8 cellular contexts compared by ENCODE assay signal in genomic region chrX:65697915-65698796, GRCh38. TPM values are rescaled to one million over a fixed set of nuclear protein-coding genes. Genes with fewer than 3 reads are reported as not detected.
DNase-seq lines count a peak whose midpoint lies in the region; ATAC-seq, FAIRE-seq and TF ChIP-seq lines count a peak whose summit lies in the region.

No MANE protein-coding gene starts in this region.

- TF ChIP-seq POLR2A in H54 (IDR thresholded peaks at IDR 0.05; ENCODE audit: low read depth, low read length): no peak

- intact Hi-C loops in left cardiac atrium (cut with DNase I): no loop called here

- FAIRE-seq in H54 (lab: Jason Lieb, UNC): no peak

- peak overlapping the region; percentile 71 to 84 for H3K4me3 Mint-ChIP-seq in activated T-cell treated with anti-CD3 and anti-CD28 coated beads, Interleukin-2, amount 50 U/mL, for 72 hours

- H3K9me3 Mint-ChIP-seq in activated T-cell treated with anti-CD3 and anti-CD28 coated beads, Interleukin-2, amount 50 U/mL, for 72 hours: no peaks in the 10 kb centered on the region

- DNase-seq in OCI-M1 (lab: John Stamatoyannopoulos, UW) (peak; percentile 86), left cardiac atrium (peak; percentile 72), H54 (ENCODE audit: insufficient read length, low spot score) (no peak), NCI-H187 treated with DMSO at 0.1 percent for 48 hours (lab: John Stamatoyannopoulos, UW) (no peak)
- peak; percentile 74 to 87 for DNase-seq in activated T-cell treated with anti-CD3 and anti-CD28 coated beads, Interleukin-2, amount 50 U/mL, for 72 hours
- peak; percentile 66 to 72 for DNase-seq in stimulated activated CD4-positive, alpha-beta T cell treated with anti-CD3 and anti-CD28 coated beads, Interleukin-2, amount 100 ng/mL, for 24 hours

- H3K27ac Mint-ChIP-seq in activated T-cell treated with anti-CD3 and anti-CD28 coated beads, Interleukin-2, amount 50 U/mL, for 72 hours: peak overlapping the region; percentile 97

- H3K36me3 Mint-ChIP-seq in activated T-cell treated with anti-CD3 and anti-CD28 coated beads, Interleukin-2, amount 50 U/mL, for 72 hours (ENCODE audit: insufficient read depth in 2 of 2): peaks cover 0 to 5% of the 10 kb centered on the region in 2 donors

- peak; percentile 44 for ATAC-seq in GM18499 (IDR thresholded peaks at IDR 0.05; ENCODE audit: insufficient read depth, unreplicated experiment)
- ATAC-seq in HG02885 (IDR thresholded peaks at IDR 0.05; ENCODE audit: poor library complexity, unreplicated experiment): peak; percentile 72
- ATAC-seq in activated T-cell treated with anti-CD3 and anti-CD28 coated beads, Interleukin-2, amount 50 U/mL, for 72 hours (replicated peaks in 1 of 2): peak; percentile 93 to 94
- peak; percentile 63 to 65 for ATAC-seq in left cardiac atrium

- peaks cover 100% of the 10 kb centered on the region for H3K4me1 Mint-ChIP-seq in activated T-cell treated with anti-CD3 and anti-CD28 coated beads, Interleukin-2, amount 50 U/mL, for 72 hours (ENCODE audit: low read depth)

- no peaks in the 10 kb centered on the region for H3K27me3 Mint-ChIP-seq in activated T-cell treated with anti-CD3 and anti-CD28 coated beads, Interleukin-2, amount 50 U/mL, for 72 hours (ENCODE audit: low read depth)

RNA-seq across cellular contexts. Expression of gene MSN, which starts 30.7 kb away (rescaled TPM):
- 100 to 1,000 TPM; 281 to 298 TPM for total RNA-seq in activated T-cell treated with anti-CD3 and anti-CD28 coated beads, Interleukin-2, amount 50 U/mL, for 72 hours
- 100 to 1,000 TPM; 139 to 245 TPM for total RNA-seq in left cardiac atrium

Comparison
In these comparisons a context has a peak if more than half of its experiments do, and no peak if none do; other contexts are left out.
1. DNase-seq: peak in OCI-M1 (single experiment), activated T-cell treated with anti-CD3 and anti-CD28 coated beads, Interleukin-2, amount 50 U/mL, for 72 hours (2 of 2), left cardiac atrium (single experiment) and stimulated activated CD4-positive, alpha-beta T cell treated with anti-CD3 and anti-CD28 coated beads, Interleukin-2, amount 100 ng/mL, for 24 hours (2 of 2); none in H54 (single experiment) and NCI-H187 treated with DMSO at 0.1 percent for 48 hours (single experiment).
2. Peak in every context shown above with its lines, with median percentiles within 50 percentile points of each other: ATAC-seq.